ENCODE assay signal across 27 cellular contexts in genomic region chr12:121501946-121502345, GRCh38.
"Had no signal": no experiment of that assay in that cellular context is flagged by ENCODE, and none has a peak within 500 bp of the region (broad histone marks: within the 10 kb centered on the region; RNA-seq: fewer than 3 reads in every experiment).

No MANE protein-coding gene starts in this region.

- H3K4me3 ChIP-seq: esophagus muscularis mucosa, left lung, mucosa of descending colon, ovary, spleen, suprapubic skin, tibial nerve had no signal

- DNase-seq: activated CD4-positive, alpha-beta memory T cell treated with anti-CD3 and anti-CD28 coated beads for 36 hours; activated CD4-positive, alpha-beta T cell treated with anti-CD3 and anti-CD28 coated beads, Interleukin-2, amount 10 ng/mL, durations not matched to agents 24 days and 14 days; activated CD4-positive, CD25-positive, alpha-beta regulatory T cell treated with anti-CD3 and anti-CD28 coated beads, Interleukin-2, amount 50 U/mL, for 72 hours; activated CD8-positive, alpha-beta memory T cell treated with anti-CD3 and anti-CD28 coated beads, Interleukin-2, amount 50 U/mL, for 4 hours; activated effector memory CD4-positive, alpha-beta T cell treated with anti-CD3 and anti-CD28 coated beads, Interleukin-2, amount 50 U/mL, for 16 hours; activated naive CD4-positive, alpha-beta T cell treated with anti-CD3 and anti-CD28 coated beads for 36 hours; activated T-cell treated with anti-CD3 and anti-CD28 coated beads, Interleukin-2, amount 50 U/mL, for 1 hour; amniotic stem cell; brain microvascular endothelial cell; caudate nucleus; hypothalamus; left lung; mucosa of descending colon; ovary; retina; spleen; stimulated activated naive CD4-positive, alpha-beta T cell; SW 1271; T-helper 9 cell had no signal

- H3K4me3 Mint-ChIP-seq: activated CD4-positive, alpha-beta memory T cell treated with anti-CD3 and anti-CD28 coated beads for 36 hours; activated CD4-positive, alpha-beta T cell treated with anti-CD3 and anti-CD28 coated beads, Interleukin-2, amount 10 ng/mL, durations not matched to agents 24 days and 14 days; activated naive CD4-positive, alpha-beta T cell treated with anti-CD3 and anti-CD28 coated beads for 36 hours; activated T-helper 1 cell treated with anti-CD3 and anti-CD28 coated beads, Interleukin-12 subunit alpha, Interleukin-12 subunit beta, Interleukin-2, Interleukin-4 antibody, amounts not matched to agents 30 ng/mL and 10 ng/mL and 1 ng/mL, durations not matched to agents 14 hours and 24 hours and 36 hours; dendritic cell treated with granulocyte-macrophage colony-stimulating factor and Interleukin-4, amounts not matched to agents 40 ng/mL and 50 ng/mL, for 4 days; T-helper 1 cell treated with Interleukin-12 subunit alpha and Interleukin-12 subunit beta and Interleukin-4 antibody, amounts not matched to agents 30 μg/mL and 1 μg/mL, for 36 hours had no signal

- ATAC-seq: left lung, mucosa of descending colon had no signal

- H3K27ac ChIP-seq: brain microvascular endothelial cell, esophagus muscularis mucosa, left lung, ovary, spleen, suprapubic skin, tibial nerve, VCaP had no signal

- H3K36me3 ChIP-seq: brain microvascular endothelial cell, ovary had no signal

- H3K27ac Mint-ChIP-seq: activated CD4-positive, alpha-beta memory T cell treated with anti-CD3 and anti-CD28 coated beads for 36 hours; activated CD4-positive, alpha-beta T cell treated with anti-CD3 and anti-CD28 coated beads, Interleukin-2, amount 10 ng/mL, durations not matched to agents 24 days and 14 days; activated naive CD4-positive, alpha-beta T cell treated with anti-CD3 and anti-CD28 coated beads for 36 hours; activated T-helper 1 cell treated with anti-CD3 and anti-CD28 coated beads, Interleukin-12 subunit alpha, Interleukin-12 subunit beta, Interleukin-2, Interleukin-4 antibody, amounts not matched to agents 30 ng/mL and 10 ng/mL and 1 ng/mL, durations not matched to agents 14 hours and 24 hours and 36 hours; dendritic cell treated with granulocyte-macrophage colony-stimulating factor and Interleukin-4, amounts not matched to agents 40 ng/mL and 50 ng/mL, for 4 days; progenitor cell of endocrine pancreas; T-helper 1 cell treated with Interleukin-12 subunit alpha and Interleukin-12 subunit beta and Interleukin-4 antibody, amounts not matched to agents 30 μg/mL and 1 μg/mL, for 36 hours had no signal

- H3K27me3 ChIP-seq: brain microvascular endothelial cell, esophagus muscularis mucosa, left lung, ovary, spleen, suprapubic skin, tibial nerve had no signal

- H3K9me3 ChIP-seq: esophagus muscularis mucosa, left lung, mucosa of descending colon, ovary, spleen, suprapubic skin, tibial nerve had no signal

- H3K9me3 Mint-ChIP-seq: activated CD4-positive, alpha-beta memory T cell treated with anti-CD3 and anti-CD28 coated beads for 36 hours; activated CD4-positive, alpha-beta T cell treated with anti-CD3 and anti-CD28 coated beads, Interleukin-2, amount 10 ng/mL, durations not matched to agents 24 days and 14 days; activated naive CD4-positive, alpha-beta T cell treated with anti-CD3 and anti-CD28 coated beads for 36 hours; activated T-helper 1 cell treated with anti-CD3 and anti-CD28 coated beads, Interleukin-12 subunit alpha, Interleukin-12 subunit beta, Interleukin-2, Interleukin-4 antibody, amounts not matched to agents 30 ng/mL and 10 ng/mL and 1 ng/mL, durations not matched to agents 14 hours and 24 hours and 36 hours; dendritic cell treated with granulocyte-macrophage colony-stimulating factor and Interleukin-4, amounts not matched to agents 40 ng/mL and 50 ng/mL, for 4 days; T-helper 1 cell treated with Interleukin-12 subunit alpha and Interleukin-12 subunit beta and Interleukin-4 antibody, amounts not matched to agents 30 μg/mL and 1 μg/mL, for 36 hours had no signal

- H3K27me3 Mint-ChIP-seq: activated CD4-positive, alpha-beta memory T cell treated with anti-CD3 and anti-CD28 coated beads for 36 hours; activated CD4-positive, alpha-beta T cell treated with anti-CD3 and anti-CD28 coated beads, Interleukin-2, amount 10 ng/mL, durations not matched to agents 24 days and 14 days; dendritic cell treated with granulocyte-macrophage colony-stimulating factor and Interleukin-4, amounts not matched to agents 40 ng/mL and 50 ng/mL, for 4 days; progenitor cell of endocrine pancreas had no signal
